8 cellular contexts compared by ENCODE assay signal in the genomic region with DNA sequence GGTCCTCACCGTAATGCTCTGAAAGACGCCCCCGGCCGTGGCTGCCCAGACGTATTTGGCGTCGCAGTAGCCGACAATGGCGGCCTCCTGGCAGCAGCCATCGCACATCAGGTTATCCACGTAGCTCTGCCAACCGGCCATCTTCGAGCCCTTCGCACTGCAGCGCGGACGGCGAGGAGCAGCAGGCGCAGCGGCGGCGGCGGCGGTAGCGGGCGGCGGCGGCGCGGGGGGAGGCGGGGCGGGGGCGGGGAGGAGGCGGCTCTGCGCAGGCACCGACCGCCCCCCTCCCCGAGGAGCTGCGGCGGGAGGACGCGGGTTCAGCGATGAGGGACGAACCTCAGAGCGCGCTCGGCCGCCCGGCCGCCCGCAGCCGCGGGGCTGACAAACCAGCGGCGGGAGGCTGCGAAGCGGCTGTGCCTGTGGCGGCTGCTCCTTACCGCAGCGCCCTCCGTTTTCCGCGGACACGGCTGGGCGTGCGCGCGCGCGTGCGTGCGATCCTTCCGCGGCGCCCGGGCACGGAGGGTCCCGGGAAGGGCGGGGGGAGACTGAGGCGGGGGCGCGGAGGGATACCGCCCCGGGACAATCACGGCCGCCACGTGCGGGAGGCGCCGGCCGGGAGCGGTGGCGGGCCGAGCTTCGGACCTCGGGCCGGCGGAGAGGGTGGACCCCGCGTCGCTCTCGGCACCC. TPM values are rescaled to one million over a fixed set of nuclear protein-coding genes. Genes with fewer than 3 reads are reported as not detected.
DNase-seq lines count a peak whose midpoint lies in the region; ATAC-seq, FAIRE-seq and TF ChIP-seq lines count a peak whose summit lies in the region.

A gene with protein sequence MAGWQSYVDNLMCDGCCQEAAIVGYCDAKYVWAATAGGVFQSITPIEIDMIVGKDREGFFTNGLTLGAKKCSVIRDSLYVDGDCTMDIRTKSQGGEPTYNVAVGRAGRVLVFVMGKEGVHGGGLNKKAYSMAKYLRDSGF (minus strand): TSS at position 180 of the 687 bp plus-strand sequence. CDS start 39 bp downstream, at position 141.

- H3K36me3 Mint-ChIP-seq in CD8-positive, alpha-beta T cell = peaks cover 8% of the 10 kb centered on the region

- H3K9me3 ChIP-seq in CD8-positive, alpha-beta T cell (ENCODE audit: low read length) = no peaks in the 10 kb centered on the region
- H3K9me3 ChIP-seq in RWPE2 (ENCODE audit: severe bottlenecking) (no peaks in the 10 kb centered on the region), gastroesophageal sphincter (no peaks in the 10 kb centered on the region), neutrophil (no peaks in the 10 kb centered on the region)

- H3K4me1 Mint-ChIP-seq in CD8-positive, alpha-beta T cell (ENCODE audit: low read depth) = peaks cover 23% of the 10 kb centered on the region

- peak within 1 kb of the TSS; percentile 63 for H3K4me3 ChIP-seq in CD8-positive, alpha-beta T cell (ENCODE audit: low read depth, low read length)
- H3K4me3 ChIP-seq in RWPE2 (ENCODE audit: severe bottlenecking) = peak within 1 kb of the TSS; percentile 93
- H3K4me3 ChIP-seq in gastroesophageal sphincter = peak within 1 kb of the TSS; percentile 80 to 99
- peak within 1 kb of the TSS; percentile 58 to 67 for H3K4me3 ChIP-seq in neutrophil (ENCODE audit: low read depth in 1 of 2, low read length in 1 of 2)

- CTCF ChIA-PET in CD8-positive, alpha-beta T cell (lab: Charles Lee) = interaction anchor here (1.0 to 1.8 kb wide), 2 partner anchors 33 to 213 kb away, joined by 3 to 4 read pairs; no protein-coding TSS in a partner anchor

- H3K36me3 ChIP-seq in CD8-positive, alpha-beta T cell (ENCODE audit: insufficient read depth, low read length) = no peaks in the 10 kb centered on the region
- peaks cover 31% of the 10 kb centered on the region for H3K36me3 ChIP-seq in RWPE2 (ENCODE audit: low read depth)
- H3K36me3 ChIP-seq in gastroesophageal sphincter = peaks cover 0 to 4% of the 10 kb centered on the region in 2 donors
- peaks cover 2% of the 10 kb centered on the region for H3K36me3 ChIP-seq in neutrophil

- no peaks in the 10 kb centered on the region for H3K9me3 Mint-ChIP-seq in CD8-positive, alpha-beta T cell

- H3K27ac ChIP-seq in CD8-positive, alpha-beta T cell (ENCODE audit: low read depth, low read length) = peak within 1 kb of the TSS; percentile 16
- peak within 1 kb of the TSS; percentile 87 for H3K27ac ChIP-seq in RWPE2 (ENCODE audit: poor library complexity, severe bottlenecking)
- H3K27ac ChIP-seq in gastroesophageal sphincter = peak within 1 kb of the TSS; percentile 81 to 98 (median 98)
- H3K27ac ChIP-seq in neutrophil = no peak within 1 kb of the TSS
- H3K27ac ChIP-seq in substantia nigra (ENCODE audit: low read depth, low read length, poor library complexity, severe bottlenecking) = peak within 1 kb of the TSS; percentile 82

- peaks cover 3% of the 10 kb centered on the region for H3K27me3 Mint-ChIP-seq in CD8-positive, alpha-beta T cell (ENCODE audit: low read depth)

- peak; percentile 71 for FAIRE-seq in HTR-8/SVneo (lab: Jason Lieb, UNC)

- peak within 1 kb of the TSS; percentile 88 for H3K27ac Mint-ChIP-seq in CD8-positive, alpha-beta T cell

- TF ChIP-seq EP300 in gastroesophageal sphincter (IDR thresholded peaks at IDR 0.05) = no peak

- intact Hi-C loops in CD8-positive, alpha-beta T cell (cut with DNase I, micrococcal nuclease) = loop anchor here (1.0 to 10.0 kb wide), 8 partner anchors 158 to 886 kb away; a partner anchor contains a TSS

- H3K4me3 Mint-ChIP-seq in CD8-positive, alpha-beta T cell = peak within 1 kb of the TSS; percentile 95

- no peaks in the 10 kb centered on the region for H3K27me3 ChIP-seq in CD8-positive, alpha-beta T cell (ENCODE audit: insufficient read depth, low read length)
- H3K27me3 ChIP-seq in RWPE2 (ENCODE audit: insufficient read depth, poor library complexity, severe bottlenecking) (no peaks in the 10 kb centered on the region), gastroesophageal sphincter (no peaks in the 10 kb centered on the region), neutrophil (peaks cover 92% of the 10 kb centered on the region)

- TF ChIP-seq CTCF in CD8-positive, alpha-beta T cell (IDR thresholded peaks at IDR 0.05) = no peak
- peak; percentile 8 for TF ChIP-seq CTCF in RWPE2 (IDR thresholded peaks at IDR 0.05; ENCODE audit: poor library complexity, severe bottlenecking)
- TF ChIP-seq CTCF in gastroesophageal sphincter (IDR thresholded peaks at IDR 0.05) = no peak
- TF ChIP-seq CTCF in neutrophil (IDR thresholded peaks at IDR 0.05) = no peak

- ATAC-seq in CD8-positive, alpha-beta T cell = peak; percentile 69
- ATAC-seq in GM21367 (IDR thresholded peaks at IDR 0.05; ENCODE audit: unreplicated experiment) (peak; percentile 44), RWPE2 (ENCODE audit: low read depth) (peak; percentile 45), gastroesophageal sphincter (peak; percentile 83)

- POLR2A ChIA-PET in CD8-positive, alpha-beta T cell (lab: Charles Lee) = interaction anchor here (0.9 to 2.2 kb wide), 4 partner anchors 157 to 1095 kb away, joined by 3 to 7 read pairs (median 4); a partner anchor contains a TSS

- WGBS in gastroesophageal sphincter (ENCODE audit: low coverage in 1 of 2), 2 donors = no CpG with 5 or more reads among the region's 102 CpGs

- TF ChIP-seq POLR2A in gastroesophageal sphincter (IDR thresholded peaks at IDR 0.05) = peak in 1 of 2 donors; percentile 37

- peaks cover 10% of the 10 kb centered on the region for H3K4me1 ChIP-seq in CD8-positive, alpha-beta T cell (ENCODE audit: insufficient read depth, low read length)
- peaks cover 16% of the 10 kb centered on the region for H3K4me1 ChIP-seq in RWPE2 (ENCODE audit: insufficient read depth, poor library complexity, severe bottlenecking)
- H3K4me1 ChIP-seq in gastroesophageal sphincter = peaks cover 0 to 45% (median 9%) of the 10 kb centered on the region in 3 donors
- H3K4me1 ChIP-seq in neutrophil (ENCODE audit: control insufficient read depth in 1 of 2, insufficient read depth in 1 of 2, low read depth in 1 of 2, low read length in 1 of 2) = peaks cover 17 to 20% of the 10 kb centered on the region in 2 experiments

- peak; percentile 37 to 73 (median 51) for DNase-seq in CD8-positive, alpha-beta T cell
- DNase-seq in HTR-8/SVneo (ENCODE audit: insufficient read length, low spot score) = peak; percentile 48
- peak; percentile 73 for DNase-seq in RWPE2 (ENCODE audit: low spot score)
- DNase-seq in activated naive CD4-positive, alpha-beta T cell treated with anti-CD3 and anti-CD28 coated beads, Interleukin-2, amount 50 U/mL, for 16 hours = peak; percentile 61
- DNase-seq in substantia nigra (lab: John Stamatoyannopoulos, UW) = peak in 48 of 49 donors; percentile 5 to 88 (median 67)

RNA-seq across cellular contexts. Expression of the gene that starts here (rescaled TPM):
- total RNA-seq in CD8-positive, alpha-beta T cell = 10 to 100 TPM; 17.2 to 18.3 TPM
- total RNA-seq in gastroesophageal sphincter = 10 to 100 TPM; 43.5 to 80.6 (median 54.6) TPM
